1 cellular context compared by ENCODE assay signal in the genomic region with DNA sequence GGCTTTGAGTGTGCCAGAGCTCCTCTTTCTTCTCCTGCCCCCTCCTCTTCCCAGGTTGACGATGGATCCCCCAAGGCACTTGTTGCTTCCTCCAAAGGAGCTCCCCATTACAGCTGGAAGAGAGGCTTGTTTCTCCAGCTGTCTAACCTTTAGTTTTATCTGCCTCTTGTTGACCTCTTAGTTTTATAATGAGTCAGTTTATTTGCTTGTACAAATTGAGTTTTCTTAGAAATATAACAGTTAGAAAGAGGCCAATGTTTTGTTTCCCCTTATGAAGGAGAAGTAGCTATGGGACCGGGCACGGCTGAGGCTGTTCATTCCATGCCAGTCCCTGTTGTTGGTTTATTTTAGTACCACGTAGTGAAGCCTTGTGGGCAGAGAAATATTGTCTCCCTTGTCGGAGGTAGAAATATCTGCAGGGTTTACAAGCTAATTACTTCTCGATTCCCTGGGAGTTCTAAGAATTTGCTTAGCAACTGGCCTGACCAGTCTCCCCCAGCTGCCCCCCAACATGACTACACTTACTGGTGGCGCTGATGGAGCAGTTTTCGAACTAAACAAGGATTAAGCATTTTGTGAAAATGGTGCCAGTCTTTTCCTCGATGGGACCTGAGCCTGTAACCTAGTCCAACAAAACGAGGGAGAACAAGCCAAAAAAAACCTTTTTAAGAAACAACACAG.
TF ChIP-seq lines count a peak whose summit lies in the region.

No MANE protein-coding gene starts in this region.

TF ChIP-seq in H1, 55 proteins besides CTCF, POLR2A, EP300 and RAD21 (continued from another document):
- TF ChIP-seq, protein P1, sequence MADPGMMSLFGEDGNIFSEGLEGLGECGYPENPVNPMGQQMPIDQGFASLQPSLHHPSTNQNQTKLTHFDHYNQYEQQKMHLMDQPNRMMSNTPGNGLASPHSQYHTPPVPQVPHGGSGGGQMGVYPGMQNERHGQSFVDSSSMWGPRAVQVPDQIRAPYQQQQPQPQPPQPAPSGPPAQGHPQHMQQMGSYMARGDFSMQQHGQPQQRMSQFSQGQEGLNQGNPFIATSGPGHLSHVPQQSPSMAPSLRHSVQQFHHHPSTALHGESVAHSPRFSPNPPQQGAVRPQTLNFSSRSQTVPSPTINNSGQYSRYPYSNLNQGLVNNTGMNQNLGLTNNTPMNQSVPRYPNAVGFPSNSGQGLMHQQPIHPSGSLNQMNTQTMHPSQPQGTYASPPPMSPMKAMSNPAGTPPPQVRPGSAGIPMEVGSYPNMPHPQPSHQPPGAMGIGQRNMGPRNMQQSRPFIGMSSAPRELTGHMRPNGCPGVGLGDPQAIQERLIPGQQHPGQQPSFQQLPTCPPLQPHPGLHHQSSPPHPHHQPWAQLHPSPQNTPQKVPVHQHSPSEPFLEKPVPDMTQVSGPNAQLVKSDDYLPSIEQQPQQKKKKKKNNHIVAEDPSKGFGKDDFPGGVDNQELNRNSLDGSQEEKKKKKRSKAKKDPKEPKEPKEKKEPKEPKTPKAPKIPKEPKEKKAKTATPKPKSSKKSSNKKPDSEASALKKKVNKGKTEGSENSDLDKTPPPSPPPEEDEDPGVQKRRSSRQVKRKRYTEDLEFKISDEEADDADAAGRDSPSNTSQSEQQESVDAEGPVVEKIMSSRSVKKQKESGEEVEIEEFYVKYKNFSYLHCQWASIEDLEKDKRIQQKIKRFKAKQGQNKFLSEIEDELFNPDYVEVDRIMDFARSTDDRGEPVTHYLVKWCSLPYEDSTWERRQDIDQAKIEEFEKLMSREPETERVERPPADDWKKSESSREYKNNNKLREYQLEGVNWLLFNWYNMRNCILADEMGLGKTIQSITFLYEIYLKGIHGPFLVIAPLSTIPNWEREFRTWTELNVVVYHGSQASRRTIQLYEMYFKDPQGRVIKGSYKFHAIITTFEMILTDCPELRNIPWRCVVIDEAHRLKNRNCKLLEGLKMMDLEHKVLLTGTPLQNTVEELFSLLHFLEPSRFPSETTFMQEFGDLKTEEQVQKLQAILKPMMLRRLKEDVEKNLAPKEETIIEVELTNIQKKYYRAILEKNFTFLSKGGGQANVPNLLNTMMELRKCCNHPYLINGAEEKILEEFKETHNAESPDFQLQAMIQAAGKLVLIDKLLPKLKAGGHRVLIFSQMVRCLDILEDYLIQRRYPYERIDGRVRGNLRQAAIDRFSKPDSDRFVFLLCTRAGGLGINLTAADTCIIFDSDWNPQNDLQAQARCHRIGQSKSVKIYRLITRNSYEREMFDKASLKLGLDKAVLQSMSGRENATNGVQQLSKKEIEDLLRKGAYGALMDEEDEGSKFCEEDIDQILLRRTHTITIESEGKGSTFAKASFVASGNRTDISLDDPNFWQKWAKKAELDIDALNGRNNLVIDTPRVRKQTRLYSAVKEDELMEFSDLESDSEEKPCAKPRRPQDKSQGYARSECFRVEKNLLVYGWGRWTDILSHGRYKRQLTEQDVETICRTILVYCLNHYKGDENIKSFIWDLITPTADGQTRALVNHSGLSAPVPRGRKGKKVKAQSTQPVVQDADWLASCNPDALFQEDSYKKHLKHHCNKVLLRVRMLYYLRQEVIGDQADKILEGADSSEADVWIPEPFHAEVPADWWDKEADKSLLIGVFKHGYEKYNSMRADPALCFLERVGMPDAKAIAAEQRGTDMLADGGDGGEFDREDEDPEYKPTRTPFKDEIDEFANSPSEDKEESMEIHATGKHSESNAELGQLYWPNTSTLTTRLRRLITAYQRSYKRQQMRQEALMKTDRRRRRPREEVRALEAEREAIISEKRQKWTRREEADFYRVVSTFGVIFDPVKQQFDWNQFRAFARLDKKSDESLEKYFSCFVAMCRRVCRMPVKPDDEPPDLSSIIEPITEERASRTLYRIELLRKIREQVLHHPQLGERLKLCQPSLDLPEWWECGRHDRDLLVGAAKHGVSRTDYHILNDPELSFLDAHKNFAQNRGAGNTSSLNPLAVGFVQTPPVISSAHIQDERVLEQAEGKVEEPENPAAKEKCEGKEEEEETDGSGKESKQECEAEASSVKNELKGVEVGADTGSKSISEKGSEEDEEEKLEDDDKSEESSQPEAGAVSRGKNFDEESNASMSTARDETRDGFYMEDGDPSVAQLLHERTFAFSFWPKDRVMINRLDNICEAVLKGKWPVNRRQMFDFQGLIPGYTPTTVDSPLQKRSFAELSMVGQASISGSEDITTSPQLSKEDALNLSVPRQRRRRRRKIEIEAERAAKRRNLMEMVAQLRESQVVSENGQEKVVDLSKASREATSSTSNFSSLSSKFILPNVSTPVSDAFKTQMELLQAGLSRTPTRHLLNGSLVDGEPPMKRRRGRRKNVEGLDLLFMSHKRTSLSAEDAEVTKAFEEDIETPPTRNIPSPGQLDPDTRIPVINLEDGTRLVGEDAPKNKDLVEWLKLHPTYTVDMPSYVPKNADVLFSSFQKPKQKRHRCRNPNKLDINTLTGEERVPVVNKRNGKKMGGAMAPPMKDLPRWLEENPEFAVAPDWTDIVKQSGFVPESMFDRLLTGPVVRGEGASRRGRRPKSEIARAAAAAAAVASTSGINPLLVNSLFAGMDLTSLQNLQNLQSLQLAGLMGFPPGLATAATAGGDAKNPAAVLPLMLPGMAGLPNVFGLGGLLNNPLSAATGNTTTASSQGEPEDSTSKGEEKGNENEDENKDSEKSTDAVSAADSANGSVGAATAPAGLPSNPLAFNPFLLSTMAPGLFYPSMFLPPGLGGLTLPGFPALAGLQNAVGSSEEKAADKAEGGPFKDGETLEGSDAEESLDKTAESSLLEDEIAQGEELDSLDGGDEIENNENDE (IDR thresholded peaks at IDR 0.05; ENCODE audit: insufficient replicate concordance, low read length): no peak
- TF ChIP-seq, protein P2, sequence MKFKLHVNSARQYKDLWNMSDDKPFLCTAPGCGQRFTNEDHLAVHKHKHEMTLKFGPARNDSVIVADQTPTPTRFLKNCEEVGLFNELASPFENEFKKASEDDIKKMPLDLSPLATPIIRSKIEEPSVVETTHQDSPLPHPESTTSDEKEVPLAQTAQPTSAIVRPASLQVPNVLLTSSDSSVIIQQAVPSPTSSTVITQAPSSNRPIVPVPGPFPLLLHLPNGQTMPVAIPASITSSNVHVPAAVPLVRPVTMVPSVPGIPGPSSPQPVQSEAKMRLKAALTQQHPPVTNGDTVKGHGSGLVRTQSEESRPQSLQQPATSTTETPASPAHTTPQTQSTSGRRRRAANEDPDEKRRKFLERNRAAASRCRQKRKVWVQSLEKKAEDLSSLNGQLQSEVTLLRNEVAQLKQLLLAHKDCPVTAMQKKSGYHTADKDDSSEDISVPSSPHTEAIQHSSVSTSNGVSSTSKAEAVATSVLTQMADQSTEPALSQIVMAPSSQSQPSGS (IDR thresholded peaks at IDR 0.05; ENCODE audit: low read length): no peak
- TF ChIP-seq, protein P3, sequence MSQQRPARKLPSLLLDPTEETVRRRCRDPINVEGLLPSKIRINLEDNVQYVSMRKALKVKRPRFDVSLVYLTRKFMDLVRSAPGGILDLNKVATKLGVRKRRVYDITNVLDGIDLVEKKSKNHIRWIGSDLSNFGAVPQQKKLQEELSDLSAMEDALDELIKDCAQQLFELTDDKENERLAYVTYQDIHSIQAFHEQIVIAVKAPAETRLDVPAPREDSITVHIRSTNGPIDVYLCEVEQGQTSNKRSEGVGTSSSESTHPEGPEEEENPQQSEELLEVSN (IDR thresholded peaks at IDR 0.05): no peak
- no peak for TF ChIP-seq PHF8 (conservative IDR thresholded peaks at IDR 0.05; ENCODE audit: low read depth, low read length)
- TF ChIP-seq MAFK (IDR thresholded peaks at IDR 0.05; ENCODE audit: low read depth, low read length): no peak
- TF ChIP-seq EZH2 (IDR thresholded peaks at IDR 0.05; ENCODE audit: low read depth, low read length, severe bottlenecking): no peak
- no peak for TF ChIP-seq CBX5 (IDR thresholded peaks at IDR 0.05; ENCODE audit: low read depth, low read length)
- no peak for TF ChIP-seq CEBPB (IDR thresholded peaks at IDR 0.05; ENCODE audit: low read depth, low read length)
- TF ChIP-seq CREB1 (IDR thresholded peaks at IDR 0.05): no peak
- TF ChIP-seq CBX8 (IDR thresholded peaks at IDR 0.05; ENCODE audit: borderline replicate concordance, low read depth, low read length): no peak
